In the genomic region with DNA sequence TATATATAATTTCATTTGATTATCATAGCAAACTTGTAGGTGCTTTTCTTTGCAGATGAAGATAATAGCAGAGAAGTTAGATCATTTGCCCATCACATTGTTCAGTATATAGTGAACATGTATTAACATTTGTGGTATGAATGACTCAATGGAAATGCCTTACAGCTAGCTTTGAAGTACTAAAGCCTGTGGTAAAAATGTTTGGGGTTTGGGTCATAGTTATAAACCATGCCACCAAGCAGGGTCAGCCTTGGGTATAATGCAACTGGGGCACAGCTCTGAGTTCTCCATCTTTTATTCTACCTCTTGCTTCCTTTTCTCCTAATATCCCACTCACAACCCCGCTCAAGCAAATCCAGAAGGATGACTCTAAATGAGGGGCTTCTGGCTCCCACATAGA, we compare ENCODE assay signal across 14 cellular contexts.
A peak's percentile ranks its signal among the peaks of the same experiment; 100 is the strongest.
DNase-seq lines count a peak whose midpoint lies in the region; TF ChIP-seq lines count a peak whose summit lies in the region.
"Had no signal": no experiment of that assay in that cellular context is flagged by ENCODE, and none has a peak within 500 bp of the region (broad histone marks: within the 10 kb centered on the region; RNA-seq: fewer than 3 reads in every experiment).

No MANE protein-coding gene starts in this region.

- H3K4me3 ChIP-seq in epithelial cell of proximal tubule (ENCODE audit: low read depth, low read length) = no peak overlapping the region
- H3K4me3 ChIP-seq in retinal pigment epithelial cell (ENCODE audit: low read length) = no peak overlapping the region
- H3K4me3 ChIP-seq in neural progenitor cell = no peak overlapping the region
- H3K4me3 ChIP-seq: cardiac muscle cell, mucosa of descending colon had no signal

- TF ChIP-seq CTCF in RWPE1 (conservative IDR thresholded peaks at IDR 0.05; ENCODE audit: low read depth) = no peak
- no peak for TF ChIP-seq CTCF in epithelial cell of proximal tubule (conservative IDR thresholded peaks at IDR 0.05; ENCODE audit: low read depth, low read length)
- TF ChIP-seq CTCF in retinal pigment epithelial cell (conservative IDR thresholded peaks at IDR 0.05; ENCODE audit: low read depth, low read length) = no peak
- no peak for TF ChIP-seq CTCF in neural progenitor cell (IDR thresholded peaks at IDR 0.05)

- no peak overlapping the region for H3K4me3 Mint-ChIP-seq in neural progenitor cell
- H3K4me3 Mint-ChIP-seq: CD4-positive, alpha-beta T cell had no signal

- peaks cover 4% of the 10 kb centered on the region for H3K36me3 Mint-ChIP-seq in neural progenitor cell

- peaks cover 3% of the 10 kb centered on the region for H3K36me3 ChIP-seq in neural progenitor cell
- H3K36me3 ChIP-seq: cardiac muscle cell had no signal

- no peak overlapping the region for H3K4me2 ChIP-seq in neural progenitor cell

- CTCF ChIA-PET in RWPE1 (lab: Yijun Ruan, JAX) = no interaction called here

- POLR2A ChIA-PET in RWPE1 (lab: Yijun Ruan, JAX; ENCODE audit: low non-redundant PET) = no interaction called here

- H3K4me1 Mint-ChIP-seq in neural progenitor cell = no peaks in the 10 kb centered on the region

- no peak overlapping the region for H3K27ac Mint-ChIP-seq in neural progenitor cell
- H3K27ac Mint-ChIP-seq: CD4-positive, alpha-beta T cell had no signal

- no peaks in the 10 kb centered on the region for H3K9me3 ChIP-seq in neural progenitor cell (ENCODE audit: low read depth)
- H3K9me3 ChIP-seq: mucosa of descending colon had no signal

- no peak overlapping the region for H3K9ac ChIP-seq in neural progenitor cell

- no peaks in the 10 kb centered on the region for H3K79me2 ChIP-seq in neural progenitor cell (ENCODE audit: low read depth)

- peak; percentile 13 for DNase-seq in GM03348 (ENCODE audit: low spot score)
- DNase-seq in RWPE1 (ENCODE audit: low spot score) = peak; percentile 38
- peak; percentile 72 for DNase-seq in epithelial cell of proximal tubule (ENCODE audit: low read depth)
- DNase-seq in retinal pigment epithelial cell (ENCODE audit: low read depth) = peak; percentile 43
- DNase-seq in T-helper 1 cell = no peak
- no peak for DNase-seq in SHP77 treated with DMSO at 0.1 percent for 48 hours (lab: John Stamatoyannopoulos, UW)
- no peak for DNase-seq in activated gamma-delta T cell (lab: John Stamatoyannopoulos, UW)
- DNase-seq in neural progenitor cell (ENCODE audit: low spot score) = no peak
- DNase-seq: activated CD4-positive, alpha-beta T cell treated with anti-CD3 and anti-CD28 coated beads, Interleukin-2, amount 50 U/mL, for 4 hours; CD4-positive, alpha-beta T cell; mucosa of descending colon; MV-4-11; T-helper 2 cell had no signal

- no peaks in the 10 kb centered on the region for H3K27me3 ChIP-seq in neural progenitor cell
- H3K27me3 ChIP-seq: cardiac muscle cell had no signal

- H2AFZ ChIP-seq in neural progenitor cell (replicated peaks) = no peak overlapping the region

- H4K20me1 ChIP-seq in neural progenitor cell (ENCODE audit: low read depth) = no peaks in the 10 kb centered on the region

- no peaks in the 10 kb centered on the region for H3F3A ChIP-seq in neural progenitor cell (ENCODE audit: low read depth)

- no peaks in the 10 kb centered on the region for H3K27me3 Mint-ChIP-seq in neural progenitor cell (ENCODE audit: insufficient read depth, low read depth)
- H3K27me3 Mint-ChIP-seq: CD4-positive, alpha-beta T cell had no signal

- H3K4me1 ChIP-seq in neural progenitor cell = no peaks in the 10 kb centered on the region

- no peak overlapping the region for H3K27ac ChIP-seq in RWPE1
- H3K27ac ChIP-seq in neural progenitor cell = no peak overlapping the region
- H3K27ac ChIP-seq: cardiac muscle cell had no signal

- no peaks in the 10 kb centered on the region for H3K9me3 Mint-ChIP-seq in neural progenitor cell
- H3K9me3 Mint-ChIP-seq: CD4-positive, alpha-beta T cell had no signal

Comparison
In these comparisons a context has a peak if more than half of its experiments do, and no peak if none do; other contexts are left out.
1. DNase-seq: peak in GM03348 (single experiment), RWPE1 (single experiment), epithelial cell of proximal tubule (single experiment) and retinal pigment epithelial cell (single experiment); none in T-helper 1 cell (0 of 5), SHP77 treated with DMSO at 0.1 percent for 48 hours (single experiment), activated gamma-delta T cell (single experiment) and neural progenitor cell (single experiment).